Comparison of ENCODE assay signal across 8 cellular contexts in the genomic region with DNA sequence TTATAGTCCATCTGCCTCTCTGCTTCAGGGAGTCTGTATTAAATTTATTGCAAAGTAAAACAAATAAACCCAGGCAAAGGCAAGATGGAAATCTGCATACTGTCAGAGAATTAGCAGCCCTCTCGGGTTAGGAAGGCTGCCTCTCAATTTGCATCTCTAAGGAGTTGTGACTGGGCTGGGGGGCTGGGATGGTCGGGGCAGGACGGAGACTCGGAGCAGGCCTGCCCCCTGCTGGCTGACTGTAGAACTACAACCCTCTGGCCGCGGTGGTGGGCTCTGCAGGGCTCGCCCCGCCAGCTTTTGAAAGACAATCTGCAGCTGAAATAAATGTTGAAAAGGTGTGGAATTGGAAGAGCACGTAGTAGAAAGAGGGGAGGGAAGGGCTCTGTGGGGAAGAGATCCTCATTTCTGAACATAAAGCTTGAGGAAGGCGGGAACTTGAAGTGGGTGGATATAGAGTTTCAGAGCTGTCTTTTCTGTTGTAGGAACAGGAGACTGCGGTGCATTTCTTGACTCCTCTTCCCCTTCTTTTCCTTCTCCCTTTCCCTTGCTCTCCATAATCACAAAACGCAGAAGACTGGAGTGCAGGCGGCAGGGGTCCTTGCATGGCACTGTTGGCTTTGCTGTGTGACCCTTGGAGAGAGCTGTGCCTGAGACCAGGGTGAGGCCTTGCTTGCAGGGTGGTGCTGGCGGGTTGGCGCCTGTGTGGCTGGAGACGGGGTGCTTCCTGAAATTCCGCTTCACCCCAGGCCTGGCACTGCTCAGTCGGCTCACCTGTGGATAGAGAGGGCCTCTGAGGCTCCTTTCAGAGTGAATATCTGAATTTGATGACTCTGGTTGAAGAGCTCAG. TPM values are rescaled to one million over a fixed set of nuclear protein-coding genes. Genes with fewer than 3 reads are reported as not detected.
DNase-seq lines count a peak whose midpoint lies in the region; ATAC-seq and TF ChIP-seq lines count a peak whose summit lies in the region.

No MANE protein-coding gene starts in this region.

- H2BK15ac ChIP-seq in mesendoderm (replicated peaks; ENCODE audit: low read depth), result no peak overlapping the region

- H2AK5ac ChIP-seq in mesendoderm (ENCODE audit: low read length), result no peak overlapping the region

- no peak overlapping the region for H4K8ac ChIP-seq in mesendoderm (ENCODE audit: low read depth, low read length)

- peak; percentile 73 to 83 for ATAC-seq in CD4-positive, CD25-positive, alpha-beta regulatory T cell (ENCODE audit: low read depth in 2 of 2)
- peak; percentile 64 for ATAC-seq in GM19467 (IDR thresholded peaks at IDR 0.05; ENCODE audit: unreplicated experiment)
- peak; percentile 87 to 89 for ATAC-seq in stimulated activated naive B cell treated with anti-CD40 and anti-IgM and Interleukin-4, amounts not matched to agents 10 μg/mL and 1 μg/mL and 100 μg/mL, for 72 hours (replicated peaks)

- no peak overlapping the region for H3K27ac ChIP-seq in CD4-positive, CD25-positive, alpha-beta regulatory T cell (ENCODE audit: insufficient read depth, low read length, poor library complexity, severe bottlenecking)
- no peak overlapping the region for H3K27ac ChIP-seq in mesendoderm (ENCODE audit: low read depth, low read length)

- no peaks in the 10 kb centered on the region for H3K79me2 ChIP-seq in mesendoderm (ENCODE audit: control insufficient read depth, insufficient read depth, low read length)

- peak overlapping the region in 1 of 3 donors; percentile 39 for H3K27ac Mint-ChIP-seq in CD4-positive, CD25-positive, alpha-beta regulatory T cell
- H3K27ac Mint-ChIP-seq in stimulated activated naive B cell treated with anti-CD40 and anti-IgM and Interleukin-4, amounts not matched to agents 10 μg/mL and 1 μg/mL and 100 μg/mL, for 72 hours, result no peak overlapping the region

- peak overlapping the region; percentile 47 for H3K9ac ChIP-seq in mesendoderm (ENCODE audit: low read length)

- peaks cover 5% of the 10 kb centered on the region for H3K4me1 ChIP-seq in CD4-positive, CD25-positive, alpha-beta regulatory T cell (ENCODE audit: control insufficient read depth, insufficient read depth, low read length, poor library complexity, severe bottlenecking)
- peaks cover 13% of the 10 kb centered on the region for H3K4me1 ChIP-seq in mesendoderm (ENCODE audit: control insufficient read depth, low read depth, low read length)

- no peak overlapping the region for H3K4me2 ChIP-seq in mesendoderm (ENCODE audit: low read length)

- peak overlapping the region; percentile 71 for H3K56ac ChIP-seq in mesendoderm (ENCODE audit: low read length)

- no peak overlapping the region for H3K23ac ChIP-seq in mesendoderm (ENCODE audit: low read length)

- peaks cover 38% of the 10 kb centered on the region for H3K27me3 Mint-ChIP-seq in CD4-positive, CD25-positive, alpha-beta regulatory T cell
- H3K27me3 Mint-ChIP-seq in stimulated activated naive B cell treated with anti-CD40 and anti-IgM and Interleukin-4, amounts not matched to agents 10 μg/mL and 1 μg/mL and 100 μg/mL, for 72 hours, result peaks cover 32 to 81% of the 10 kb centered on the region in 2 donors

- H3K9me3 Mint-ChIP-seq in CD4-positive, CD25-positive, alpha-beta regulatory T cell, result no peaks in the 10 kb centered on the region
- no peaks in the 10 kb centered on the region for H3K9me3 Mint-ChIP-seq in stimulated activated naive B cell treated with anti-CD40 and anti-IgM and Interleukin-4, amounts not matched to agents 10 μg/mL and 1 μg/mL and 100 μg/mL, for 72 hours

- H3K36me3 ChIP-seq in CD4-positive, CD25-positive, alpha-beta regulatory T cell (ENCODE audit: control insufficient read depth, insufficient read depth, low read length), result no peaks in the 10 kb centered on the region
- no peaks in the 10 kb centered on the region for H3K36me3 ChIP-seq in mesendoderm (ENCODE audit: control insufficient read depth, insufficient read depth, low read length)

- no peak overlapping the region for H3K18ac ChIP-seq in mesendoderm (ENCODE audit: low read length)

- H3K4me3 ChIP-seq in CD4-positive, CD25-positive, alpha-beta regulatory T cell (ENCODE audit: low read depth, low read length), result no peak overlapping the region
- no peak overlapping the region for H3K4me3 ChIP-seq in mesendoderm (ENCODE audit: low read length)

- no peak overlapping the region for H4K5ac ChIP-seq in mesendoderm (ENCODE audit: low read length)

- WGBS in mesendoderm (ENCODE audit: extremely low coverage, insufficient coverage, low lambda C conversion rate), result no CpG with 5 or more reads among the region's 18 CpGs

- H3K9me3 ChIP-seq in CD4-positive, CD25-positive, alpha-beta regulatory T cell (ENCODE audit: control insufficient read depth in 2 of 2, low read length in 2 of 2), result no peaks in the 10 kb centered on the region

- no peak overlapping the region for H2BK5ac ChIP-seq in mesendoderm (ENCODE audit: low read length)

- peaks cover 8% of the 10 kb centered on the region for H3K27me3 ChIP-seq in CD4-positive, CD25-positive, alpha-beta regulatory T cell (ENCODE audit: control insufficient read depth, insufficient read depth, low read length)
- H3K27me3 ChIP-seq in mesendoderm (ENCODE audit: insufficient read depth, low read length, poor library complexity), result no peaks in the 10 kb centered on the region

- H2BK120ac ChIP-seq in mesendoderm (ENCODE audit: low read depth, low read length), result no peak overlapping the region

- TF ChIP-seq CTCF in LNCAP (IDR thresholded peaks at IDR 0.05), result peak; percentile 99

- H3K4me1 Mint-ChIP-seq in CD4-positive, CD25-positive, alpha-beta regulatory T cell, result peaks cover 2 to 5% (median 4%) of the 10 kb centered on the region in 4 donors
- H3K4me1 Mint-ChIP-seq in stimulated activated naive B cell treated with anti-CD40 and anti-IgM and Interleukin-4, amounts not matched to agents 10 μg/mL and 1 μg/mL and 100 μg/mL, for 72 hours, result peaks cover 3 to 6% of the 10 kb centered on the region in 2 donors

- H3K79me1 ChIP-seq in mesendoderm (ENCODE audit: low read length), result no peaks in the 10 kb centered on the region

- H3K4me3 Mint-ChIP-seq in CD4-positive, CD25-positive, alpha-beta regulatory T cell, result no peak overlapping the region
- no peak overlapping the region for H3K4me3 Mint-ChIP-seq in stimulated activated naive B cell treated with anti-CD40 and anti-IgM and Interleukin-4, amounts not matched to agents 10 μg/mL and 1 μg/mL and 100 μg/mL, for 72 hours

- DNase-seq in CD4-positive, CD25-positive, alpha-beta regulatory T cell, result peak; percentile 21 to 46 (median 40)
- peak; percentile 43 to 56 for DNase-seq in activated CD4-positive, alpha-beta T cell treated with anti-CD3 and anti-CD28 coated beads for 4 hours
- peak; percentile 90 for DNase-seq in ecto neural progenitor cell (ENCODE audit: low spot score)
- peak; percentile 87 for DNase-seq in mesendoderm
- DNase-seq in stimulated activated naive B cell treated with anti-CD40 and anti-IgM and Interleukin-4, amounts not matched to agents 10 μg/mL and 1 μg/mL and 100 μg/mL, for 72 hours, result peak; percentile 14
- DNase-seq in ureter (ENCODE audit: low spot score), result no peak

- no peak overlapping the region for H3K4ac ChIP-seq in mesendoderm (ENCODE audit: low read depth, low read length)

- no peaks in the 10 kb centered on the region for H3K36me3 Mint-ChIP-seq in CD4-positive, CD25-positive, alpha-beta regulatory T cell
- no peaks in the 10 kb centered on the region for H3K36me3 Mint-ChIP-seq in stimulated activated naive B cell treated with anti-CD40 and anti-IgM and Interleukin-4, amounts not matched to agents 10 μg/mL and 1 μg/mL and 100 μg/mL, for 72 hours

RNA-seq across cellular contexts. Expression of a gene that starts 22.6 kb away (rescaled TPM):
- not detected for total RNA-seq in CD4-positive, CD25-positive, alpha-beta regulatory T cell
- polyA plus RNA-seq in CD4-positive, CD25-positive, alpha-beta regulatory T cell, result not detected
- 0.46 TPM for polyA plus RNA-seq in mesendoderm (2013, experiment 1 of 2)
- polyA plus RNA-seq in mesendoderm (2013, experiment 2 of 2), result 0.59 TPM
- 7.3 TPM for total RNA-seq in ureter

RNA-seq across cellular contexts. Expression of a gene that starts 30.5 kb away (rescaled TPM):
- 9.7 TPM for total RNA-seq in CD4-positive, CD25-positive, alpha-beta regulatory T cell
- 10 to 100 TPM; 34.4 to 42.8 (median 41.2) TPM for polyA plus RNA-seq in CD4-positive, CD25-positive, alpha-beta regulatory T cell
- 9.3 TPM for polyA plus RNA-seq in mesendoderm (2013, experiment 1 of 2)
- 9.7 TPM for polyA plus RNA-seq in mesendoderm (2013, experiment 2 of 2)
- 33.8 TPM for total RNA-seq in ureter
